17 cellular contexts compared by ENCODE assay signal in the genomic region with DNA sequence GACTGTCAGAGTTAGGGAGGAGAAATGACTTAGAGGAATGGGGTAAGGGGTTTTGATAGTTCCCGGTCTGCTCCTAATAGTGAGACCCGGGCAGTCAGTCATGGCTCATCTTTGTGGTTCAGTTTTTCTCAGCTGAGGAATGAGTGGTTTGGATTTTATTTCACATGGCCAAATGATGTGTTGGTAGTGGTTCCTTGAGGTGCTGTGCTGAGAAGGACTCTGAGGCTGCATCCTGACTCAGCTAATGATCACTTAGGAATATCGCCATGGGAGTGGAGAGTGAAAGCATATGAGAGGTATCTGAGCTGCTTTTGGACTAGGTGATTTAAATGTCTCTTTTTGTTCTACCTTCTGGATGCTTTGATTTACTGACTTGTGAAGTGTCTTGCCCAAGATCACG.
A peak's percentile ranks its signal among the peaks of the same experiment; 100 is the strongest.
DNase-seq lines count a peak whose midpoint lies in the region; ATAC-seq, FAIRE-seq and TF ChIP-seq lines count a peak whose summit lies in the region.
"Had no signal": no experiment of that assay in that cellular context is flagged by ENCODE, and none has a peak within 500 bp of the region (broad histone marks: within the 10 kb centered on the region; RNA-seq: fewer than 3 reads in every experiment).

No MANE protein-coding gene starts in this region.

- no peak overlapping the region for H3K27ac Mint-ChIP-seq in MCF 10A (ENCODE audit: low read depth, unreplicated experiment)
- no peak overlapping the region for H3K27ac Mint-ChIP-seq in activated T-helper 17 cell treated with anti-CD3 and anti-CD28 coated beads, Interleukin-2, amount 50 U/mL, for 72 hours
- H3K27ac Mint-ChIP-seq: activated B cell treated with CpG ODN at 0.5 μM for 24 hours; stimulated activated naive CD8-positive, alpha-beta T cell treated with anti-CD3 and anti-CD28 coated beads, Interleukin-15, amount 100 ng/mL, for 72 hours had no signal

- no peak overlapping the region for H2AFZ ChIP-seq in mammary epithelial cell (ENCODE audit: low read depth, low read length)

- TF ChIP-seq CTCF in mammary epithelial cell (conservative IDR thresholded peaks at IDR 0.05 in 1 of 2, IDR thresholded peaks at IDR 0.05 in 1 of 2; ENCODE audit: extremely low read depth in 1 of 2, insufficient read depth in 1 of 2, low read depth in 1 of 2, low read length in 2 of 2) (no peak), MCF 10A (IDR thresholded peaks at IDR 0.05; ENCODE audit: unreplicated experiment) (no peak), astrocyte of the spinal cord (IDR thresholded peaks at IDR 0.05; ENCODE audit: low read depth, low read length) (no peak), BE2C (IDR thresholded peaks at IDR 0.05; ENCODE audit: low read depth, low read length) (no peak)

- H3K4me2 ChIP-seq in mammary epithelial cell (ENCODE audit: insufficient read depth, low read depth, low read length), result no peak overlapping the region

- H3K27me3 Mint-ChIP-seq in MCF 10A (ENCODE audit: insufficient read depth, unreplicated experiment), result no peaks in the 10 kb centered on the region
- H3K27me3 Mint-ChIP-seq in activated T-helper 17 cell treated with anti-CD3 and anti-CD28 coated beads, Interleukin-2, amount 50 U/mL, for 72 hours, result no peaks in the 10 kb centered on the region
- H3K27me3 Mint-ChIP-seq: activated B cell treated with CpG ODN at 0.5 μM for 24 hours; CD8-positive, alpha-beta memory T cell; stimulated activated naive CD8-positive, alpha-beta T cell treated with anti-CD3 and anti-CD28 coated beads, Interleukin-15, amount 100 ng/mL, for 72 hours had no signal

- H3K79me2 ChIP-seq in mammary epithelial cell (ENCODE audit: insufficient read depth, low read length), result peaks cover 59% of the 10 kb centered on the region

- no peaks in the 10 kb centered on the region for H3K9me3 Mint-ChIP-seq in MCF 10A (ENCODE audit: unreplicated experiment)
- no peaks in the 10 kb centered on the region for H3K9me3 Mint-ChIP-seq in activated T-helper 17 cell treated with anti-CD3 and anti-CD28 coated beads, Interleukin-2, amount 50 U/mL, for 72 hours
- H3K9me3 Mint-ChIP-seq: activated B cell treated with CpG ODN at 0.5 μM for 24 hours; CD8-positive, alpha-beta memory T cell had no signal

- CTCF ChIA-PET in mammary epithelial cell (lab: Charles Lee; ENCODE audit: low non-redundant PET) (no interaction called here), MCF 10A (lab: Yijun Ruan, JAX) (no interaction called here)

- in situ Hi-C loops in mammary epithelial cell (cut with MboI; ENCODE audit: low sequenced_read_pairs in 2 of 2) (no loop called here), astrocyte of the spinal cord (cut with HindIII; ENCODE audit: low sequenced_read_pairs) (no loop called here)

- BruUV-seq in mammary epithelial cell (replicated peaks; lab: Mats Ljungman, UMichigan) (no TSS peak), MCF 10A (replicated peaks; lab: Mats Ljungman, UMichigan) (no TSS peak)

- intact Hi-C loops in mammary epithelial cell (cut with micrococcal nuclease), result no loop called here
- intact Hi-C loops in MCF 10A (cut with micrococcal nuclease), result no loop called here

- no peaks in the 10 kb centered on the region for H3K27me3 ChIP-seq in mammary epithelial cell (ENCODE audit: insufficient read depth, low read length)
- H3K27me3 ChIP-seq in muscle layer of duodenum (ENCODE audit: low read depth, low read length), result no peaks in the 10 kb centered on the region
- H3K27me3 ChIP-seq in BE2C, result no peaks in the 10 kb centered on the region

- POLR2A ChIA-PET in MCF 10A (lab: Yijun Ruan, JAX), result interaction anchor here (0.6 to 0.7 kb wide), 3 partner anchors 14 to 295 kb away, joined by 3 read pairs; no protein-coding TSS in a partner anchor

- no peak overlapping the region for H3K4me3 Mint-ChIP-seq in MCF 10A (ENCODE audit: unreplicated experiment)
- H3K4me3 Mint-ChIP-seq in activated T-helper 17 cell treated with anti-CD3 and anti-CD28 coated beads, Interleukin-2, amount 50 U/mL, for 72 hours, result no peak overlapping the region
- H3K4me3 Mint-ChIP-seq: activated B cell treated with CpG ODN at 0.5 μM for 24 hours; CD8-positive, alpha-beta memory T cell; stimulated activated naive CD8-positive, alpha-beta T cell treated with anti-CD3 and anti-CD28 coated beads, Interleukin-15, amount 100 ng/mL, for 72 hours had no signal

- H3K9me3 ChIP-seq in mammary epithelial cell (replicated peaks; ENCODE audit: insufficient read depth, low read length) (no peaks in the 10 kb centered on the region), muscle layer of duodenum (ENCODE audit: control insufficient read depth in 1 of 2, low read length in 2 of 2) (no peaks in the 10 kb centered on the region), BE2C (no peaks in the 10 kb centered on the region)

- dilution Hi-C loops in mammary epithelial cell (cut with HindIII; ENCODE audit: low sequenced_read_pairs), result no loop called here

- H3K36me3 ChIP-seq in mammary epithelial cell (ENCODE audit: insufficient read depth, low read length) (peaks cover 3% of the 10 kb centered on the region), muscle layer of duodenum (ENCODE audit: control insufficient read depth in 1 of 2, insufficient read depth in 2 of 2, low read length in 2 of 2) (no peaks in the 10 kb centered on the region), BE2C (no peaks in the 10 kb centered on the region)

- H3K4me1 Mint-ChIP-seq in MCF 10A (ENCODE audit: insufficient read depth, unreplicated experiment), result peaks cover 16% of the 10 kb centered on the region
- H3K4me1 Mint-ChIP-seq in activated T-helper 17 cell treated with anti-CD3 and anti-CD28 coated beads, Interleukin-2, amount 50 U/mL, for 72 hours, result peaks cover 24% of the 10 kb centered on the region

- FAIRE-seq in urothelium cell line (lab: Jason Lieb, UNC), result peak; percentile 13

- no peak overlapping the region for H3K27ac ChIP-seq in mammary epithelial cell (ENCODE audit: insufficient read depth, low read depth, low read length)
- peak overlapping the region; percentile 16 for H3K27ac ChIP-seq in muscle layer of duodenum (ENCODE audit: low read length)

- peak; percentile 28 for DNase-seq in mammary epithelial cell
- DNase-seq in MCF 10A (ENCODE audit: unreplicated experiment), result no peak
- DNase-seq in astrocyte of the spinal cord (ENCODE audit: low read depth, low spot score), result peak; percentile 68
- no peak for DNase-seq in urothelium cell line (ENCODE audit: low spot score)
- DNase-seq in BE2C, result no peak
- DNase-seq: activated B cell treated with CpG ODN at 0.5 μM for 24 hours; activated gamma-delta T cell; CD8-positive, alpha-beta memory T cell; GDM1; MM.1S; NCI-H2029; NCI-H526; occipital lobe; stimulated activated naive CD8-positive, alpha-beta T cell treated with anti-CD3 and anti-CD28 coated beads, Interleukin-15, amount 100 ng/mL, for 72 hours had no signal

- H3K36me3 Mint-ChIP-seq in MCF 10A (ENCODE audit: insufficient read depth, unreplicated experiment), result peaks cover 10% of the 10 kb centered on the region
- peaks cover 25% of the 10 kb centered on the region for H3K36me3 Mint-ChIP-seq in activated T-helper 17 cell treated with anti-CD3 and anti-CD28 coated beads, Interleukin-2, amount 50 U/mL, for 72 hours (ENCODE audit: low read depth)

- no peak for ATAC-seq in HG02981 (IDR thresholded peaks at IDR 0.05; ENCODE audit: unreplicated experiment)
- no peak for ATAC-seq in activated T-helper 17 cell treated with anti-CD3 and anti-CD28 coated beads, Interleukin-2, amount 50 U/mL, for 72 hours (replicated peaks)
- ATAC-seq: stimulated activated naive CD8-positive, alpha-beta T cell treated with anti-CD3 and anti-CD28 coated beads, Interleukin-15, amount 100 ng/mL, for 72 hours had no signal

- H3K4me3 ChIP-seq in mammary epithelial cell (replicated peaks in 1 of 3; ENCODE audit: insufficient read depth in 1 of 3, low read depth in 2 of 3, low read length in 3 of 3), result no peak overlapping the region
- no peak overlapping the region for H3K4me3 ChIP-seq in astrocyte of the spinal cord (ENCODE audit: low read depth, low read length)
- no peak overlapping the region for H3K4me3 ChIP-seq in muscle layer of duodenum (ENCODE audit: low read depth in 1 of 2, low read length in 2 of 2)
- no peak overlapping the region for H3K4me3 ChIP-seq in BE2C (ENCODE audit: low read depth, low read length)

- peaks cover 8% of the 10 kb centered on the region for H3K4me1 ChIP-seq in mammary epithelial cell (ENCODE audit: insufficient read depth, low read length)
- H3K4me1 ChIP-seq in muscle layer of duodenum (ENCODE audit: control insufficient read depth in 1 of 2, insufficient read depth in 2 of 2, low read length in 2 of 2), result peaks cover 3 to 11% of the 10 kb centered on the region in 2 donors
- no peaks in the 10 kb centered on the region for H3K4me1 ChIP-seq in BE2C

- H4K20me1 ChIP-seq in mammary epithelial cell (ENCODE audit: insufficient read depth, low read length), result no peaks in the 10 kb centered on the region

- 98% methylated on average over 4 of the region's 4 CpGs for WGBS in mammary epithelial cell (ENCODE audit: low coverage, missing lambda C conversion rate)

- H3K9ac ChIP-seq in mammary epithelial cell (ENCODE audit: insufficient read depth, low read length), result no peak overlapping the region

Comparison
In these comparisons a context has a peak if more than half of its experiments do, and no peak if none do; other contexts are left out.
1. DNase-seq: peak in mammary epithelial cell (single experiment) and astrocyte of the spinal cord (single experiment); none in MCF 10A (single experiment), urothelium cell line (single experiment) and BE2C (single experiment).